Comparison of ENCODE assay signal across 10 cellular contexts in genomic region chr11:3058753-3059664, GRCh38. TPM values are rescaled to one million over a fixed set of nuclear protein-coding genes. Genes with fewer than 3 reads are reported as not detected.
DNase-seq lines count a peak whose midpoint lies in the region; ATAC-seq, FAIRE-seq and TF ChIP-seq lines count a peak whose summit lies in the region.
"Had no signal": no experiment of that assay in that cellular context is flagged by ENCODE, and none has a peak within 500 bp of the region (broad histone marks: within the 10 kb centered on the region; RNA-seq: fewer than 3 reads in every experiment).

No MANE protein-coding gene starts in this region.

- POLR2A ChIA-PET in activated CD4-positive, alpha-beta T cell treated with anti-CD3 and anti-CD28 coated beads, Interleukin-2, amount 10 ng/mL, durations not matched to agents 7 days and 5 days (lab: Charles Lee), result no interaction called here

- peak overlapping the region in 3 of 4 donors; percentile 37 to 89 (median 52) for H3K27ac ChIP-seq in esophagus muscularis mucosa (replicated peaks in 1 of 4)
- peak overlapping the region in 3 of 4 donors; percentile 21 to 88 (median 83) for H3K27ac ChIP-seq in sigmoid colon

- DNase-seq in activated CD4-positive, alpha-beta T cell treated with anti-CD3 and anti-CD28 coated beads, Interleukin-2, amount 10 ng/mL, durations not matched to agents 7 days and 5 days, result no peak
- no peak for DNase-seq in activated CD4-positive, alpha-beta T cell treated with anti-CD3 and anti-CD28 coated beads, Interleukin-2, amount 50 U/mL, for 4 hours
- DNase-seq in RCC 7860 (ENCODE audit: low spot score), result peak; percentile 46
- DNase-seq in esophagus muscularis mucosa (ENCODE audit: extremely low spot score), result no peak
- no peak for DNase-seq in sigmoid colon
- DNase-seq in GM10266 (ENCODE audit: extremely low spot score), result no peak
- no peak for DNase-seq in NCI-H146 treated with DMSO at 0.1 percent for 48 hours (lab: John Stamatoyannopoulos, UW; ENCODE audit: unreplicated experiment)
- DNase-seq: NCI-H748 treated with DMSO at 0.1 percent for 48 hours, substantia nigra had no signal

- peaks cover 16% of the 10 kb centered on the region for H3K36me3 Mint-ChIP-seq in activated CD4-positive, alpha-beta T cell treated with anti-CD3 and anti-CD28 coated beads, Interleukin-2, amount 10 ng/mL, durations not matched to agents 7 days and 5 days (ENCODE audit: low read depth)

- peaks cover 33% of the 10 kb centered on the region for H3K4me1 Mint-ChIP-seq in activated CD4-positive, alpha-beta T cell treated with anti-CD3 and anti-CD28 coated beads, Interleukin-2, amount 10 ng/mL, durations not matched to agents 7 days and 5 days

- no peak overlapping the region for H3K4me3 ChIP-seq in esophagus muscularis mucosa
- no peak overlapping the region for H3K4me3 ChIP-seq in sigmoid colon

- no peaks in the 10 kb centered on the region for H3K27me3 ChIP-seq in esophagus muscularis mucosa
- H3K27me3 ChIP-seq in sigmoid colon, result no peaks in the 10 kb centered on the region

- TF ChIP-seq EP300 in esophagus muscularis mucosa (IDR thresholded peaks at IDR 0.05) (no peak), sigmoid colon (IDR thresholded peaks at IDR 0.05) (no peak)

- H3K9me3 ChIP-seq in esophagus muscularis mucosa (no peaks in the 10 kb centered on the region), sigmoid colon (no peaks in the 10 kb centered on the region)

- no peak for ATAC-seq in GM18511 (IDR thresholded peaks at IDR 0.05; ENCODE audit: unreplicated experiment)

- WGBS in esophagus muscularis mucosa, result 86% methylated on average over 7 of the region's 13 CpGs
- WGBS in sigmoid colon, 2 donors, result 84 to 86% methylated on average over 13 of the region's 13 CpGs

- no peaks in the 10 kb centered on the region for H3K9me3 Mint-ChIP-seq in activated CD4-positive, alpha-beta T cell treated with anti-CD3 and anti-CD28 coated beads, Interleukin-2, amount 10 ng/mL, durations not matched to agents 7 days and 5 days

- peaks cover under 1% of the 10 kb centered on the region for H3K27me3 Mint-ChIP-seq in activated CD4-positive, alpha-beta T cell treated with anti-CD3 and anti-CD28 coated beads, Interleukin-2, amount 10 ng/mL, durations not matched to agents 7 days and 5 days

- CTCF ChIA-PET in activated CD4-positive, alpha-beta T cell treated with anti-CD3 and anti-CD28 coated beads, Interleukin-2, amount 10 ng/mL, durations not matched to agents 7 days and 5 days (lab: Charles Lee), result interaction anchor here (2.7 kb wide), 1 partner anchor 32 kb away, joined by 14 read pairs; no protein-coding TSS in a partner anchor

- H3K36me3 ChIP-seq in esophagus muscularis mucosa (peaks cover 0 to 8% (median 6%) of the 10 kb centered on the region in 4 donors), sigmoid colon (no peaks in the 10 kb centered on the region)

- peak; percentile 35 for FAIRE-seq in RCC 7860 (lab: Jason Lieb, UNC)

- H3K4me1 ChIP-seq in esophagus muscularis mucosa (peaks cover 18 to 40% (median 38%) of the 10 kb centered on the region in 4 donors), sigmoid colon (peaks cover 0 to 38% (median 27%) of the 10 kb centered on the region in 4 donors)

- TF ChIP-seq CTCF in esophagus muscularis mucosa (IDR thresholded peaks at IDR 0.05), result no peak
- no peak for TF ChIP-seq CTCF in sigmoid colon (IDR thresholded peaks at IDR 0.05)
- no peak for TF ChIP-seq CTCF in GM10266 (IDR thresholded peaks at IDR 0.05; ENCODE audit: control insufficient read depth, insufficient read depth, low read depth, missing control alignments)

- intact Hi-C loops in esophagus muscularis mucosa (cut with DNase I) (no loop called here), sigmoid colon (cut with DNase I) (loop anchor here (5.0 kb wide), 2 partner anchors 67 to 103 kb away; partner anchors contain the start of gene NAP1L4)

- peak overlapping the region; percentile 47 for H3K4me3 Mint-ChIP-seq in activated CD4-positive, alpha-beta T cell treated with anti-CD3 and anti-CD28 coated beads, Interleukin-2, amount 10 ng/mL, durations not matched to agents 7 days and 5 days

- TF ChIP-seq POLR2A in esophagus muscularis mucosa (IDR thresholded peaks at IDR 0.05; ENCODE audit: low read depth), result no peak
- TF ChIP-seq POLR2A in sigmoid colon (IDR thresholded peaks at IDR 0.05), result no peak

- no peak overlapping the region for H3K27ac Mint-ChIP-seq in activated CD4-positive, alpha-beta T cell treated with anti-CD3 and anti-CD28 coated beads, Interleukin-2, amount 10 ng/mL, durations not matched to agents 7 days and 5 days

RNA-seq across cellular contexts. Expression of gene CARS1, which starts 1.8 kb away (rescaled TPM):
- total RNA-seq in activated CD4-positive, alpha-beta T cell treated with anti-CD3 and anti-CD28 coated beads, Interleukin-2, amount 10 ng/mL, durations not matched to agents 7 days and 5 days, result 10 to 100 TPM; 81.4 to 97.6 TPM
- total RNA-seq in esophagus muscularis mucosa (10 to 100 TPM; 30.3 to 35.6 (median 34.9) TPM), sigmoid colon (10 to 100 TPM; 34.6 to 49.0 (median 39.6) TPM)
- polyA plus RNA-seq in sigmoid colon, result 10 to 100 TPM; 21.0 to 57.1 (median 35.4) TPM
